In genomic region chr7:114085592-114086490, GRCh38 we compare ENCODE assay signal across 1 cellular context.
TF ChIP-seq lines count a peak whose summit lies in the region.

No MANE protein-coding gene starts in this region.

TF ChIP-seq in HepG2, 621 proteins besides CTCF, POLR2A, EP300 and RAD21 (continued from another document):
- no peak for TF ChIP-seq ZBTB40 (IDR thresholded peaks at IDR 0.05)
- no peak for TF ChIP-seq ZBTB40 (CRISPR knock-in tag; IDR thresholded peaks at IDR 0.05)
- no peak for TF ChIP-seq FOXP4 (CRISPR knock-in tag; IDR thresholded peaks at IDR 0.05)
- TF ChIP-seq ZNF670 (CRISPR knock-in tag; IDR thresholded peaks at IDR 0.05; ENCODE audit: borderline replicate concordance): no peak
- no peak for TF ChIP-seq ZNF580 (CRISPR knock-in tag; IDR thresholded peaks at IDR 0.05; ENCODE audit: borderline replicate concordance, low read depth)
- peak; percentile 31; the same call in 1 of the 2 replicates for TF ChIP-seq PATZ1 (CRISPR knock-in tag; IDR thresholded peaks at IDR 0.05)
- no peak for TF ChIP-seq MAX (IDR thresholded peaks at IDR 0.05)
- TF ChIP-seq FOXA1 (IDR thresholded peaks at IDR 0.05): no peak
- TF ChIP-seq FOXA1 (CRISPR knock-in tag; IDR thresholded peaks at IDR 0.05): 0 out of 2 replicates have a peak, but pooled peaks have one; percentile 7
- no peak for TF ChIP-seq SOX13 (IDR thresholded peaks at IDR 0.05)
- TF ChIP-seq SOX13 (CRISPR knock-in tag; conservative IDR thresholded peaks at IDR 0.05 in 1 of 2, IDR thresholded peaks at IDR 0.05 in 1 of 2): no peak
- no peak for TF ChIP-seq IRF1 (CRISPR knock-in tag; IDR thresholded peaks at IDR 0.05; ENCODE audit: low read depth)
- no peak for TF ChIP-seq DR1 (CRISPR knock-in tag; IDR thresholded peaks at IDR 0.05)
- no peak for TF ChIP-seq TP53 (CRISPR knock-in tag; conservative IDR thresholded peaks at IDR 0.05)
